In genomic region chr11:126191379-126192073, GRCh38 we compare ENCODE assay signal across 23 cellular contexts.
"Had no signal": no experiment of that assay in that cellular context is flagged by ENCODE, and none has a peak within 500 bp of the region (broad histone marks: within the 10 kb centered on the region; RNA-seq: fewer than 3 reads in every experiment).

No MANE protein-coding gene starts in this region.

- H3K27me3 Mint-ChIP-seq: memory B cell; naive B cell; natural killer cell treated with Interleukin-12 subunit alpha and Interleukin-12 subunit beta and Interleukin-15 and Interleukin-18, amount 100 ng/mL, for 72 hours had no signal

- H3K4me1 ChIP-seq: neural progenitor cell, prostate gland, testis, tibial artery had no signal

- H3K9me3 ChIP-seq: mucosa of descending colon, prostate gland, stomach, testis, tibial artery, upper lobe of left lung had no signal

- ATAC-seq: mucosa of descending colon; natural killer cell treated with Interleukin-12 subunit alpha and Interleukin-12 subunit beta and Interleukin-15 and Interleukin-18, amount 100 ng/mL, for 72 hours had no signal

- H2AFZ ChIP-seq: neural progenitor cell had no signal

- H3K27ac Mint-ChIP-seq: memory B cell; natural killer cell treated with Interleukin-12 subunit alpha and Interleukin-12 subunit beta and Interleukin-15 and Interleukin-18, amount 100 ng/mL, for 72 hours; neural progenitor cell had no signal

- H3K9me3 Mint-ChIP-seq: memory B cell; natural killer cell treated with Interleukin-12 subunit alpha and Interleukin-12 subunit beta and Interleukin-15 and Interleukin-18, amount 100 ng/mL, for 72 hours had no signal

- H3K4me3 Mint-ChIP-seq: memory B cell; mesothelial cell of epicardium; naive B cell; natural killer cell treated with Interleukin-12 subunit alpha and Interleukin-12 subunit beta and Interleukin-15 and Interleukin-18, amount 100 ng/mL, for 72 hours; neural progenitor cell had no signal

- H3K36me3 ChIP-seq: neural progenitor cell, prostate gland had no signal

- DNase-seq: cerebellar nuclear complex; effector CD4-positive, alpha-beta T cell; hypothalamus; kidney; mucosa of descending colon; naive B cell; stimulated activated CD4-positive, alpha-beta T cell treated with anti-CD3 and anti-CD28 coated beads, Interleukin-15, amount 100 ng/mL, for 24 hours; stimulated activated CD4-positive, alpha-beta T cell treated with anti-CD3 and anti-CD28 coated beads, Interleukin-2, amount 100 ng/mL, for 48 hours; stimulated activated naive CD4-positive, alpha-beta T cell; stomach; testis; tibial artery; upper lobe of left lung had no signal

- FAIRE-seq: frontal cortex, kidney, urothelium cell line had no signal

- H3K9ac ChIP-seq: neural progenitor cell had no signal

- H3K4me2 ChIP-seq: neural progenitor cell had no signal

- H3K27ac ChIP-seq: dorsolateral prefrontal cortex, neural progenitor cell, prostate gland, tibial artery, upper lobe of left lung had no signal

- H3K27me3 ChIP-seq: dorsolateral prefrontal cortex, neural progenitor cell, stomach, testis, tibial artery, upper lobe of left lung had no signal

- H3K4me3 ChIP-seq: dorsolateral prefrontal cortex, lung, mucosa of descending colon, neural progenitor cell, prostate gland, skin epidermis, stomach, testis, tibial artery, upper lobe of left lung had no signal
